Comparison of ENCODE assay signal across 8 cellular contexts in genomic region chr9:5557606-5558587, GRCh38. TPM values are rescaled to one million over a fixed set of nuclear protein-coding genes. Genes with fewer than 3 reads are reported as not detected.
DNase-seq lines count a peak whose midpoint lies in the region; ATAC-seq and FAIRE-seq lines count a peak whose summit lies in the region.

No MANE protein-coding gene starts in this region.

- no peaks in the 10 kb centered on the region for H3K27me3 Mint-ChIP-seq in activated CD4-positive, alpha-beta T cell treated with anti-CD3 and anti-CD28 coated beads, Interleukin-2, amount 10 ng/mL, durations not matched to agents 24 days and 14 days

- DNase-seq in GM18507 (ENCODE audit: extremely low spot score, insufficient read length, low read depth) (peak; percentile 17), globus pallidus (ENCODE audit: low spot score) (peak; percentile 16), retina (no peak), DMS153 (lab: John Stamatoyannopoulos, UW) (no peak), ecto neural progenitor cell (ENCODE audit: low spot score) (no peak)
- DNase-seq in activated CD4-positive, alpha-beta T cell treated with anti-CD3 and anti-CD28 coated beads, Interleukin-2, amount 10 ng/mL, durations not matched to agents 24 days and 14 days, result peak; percentile 91
- peak; percentile 38 for DNase-seq in stimulated activated naive CD8-positive, alpha-beta T cell treated with anti-CD3 and anti-CD28 coated beads, Interleukin-15, Interleukin-2, amounts not matched to agents 100 U/mL and 50 U/mL, for 24 hours

- peak; percentile 95 for FAIRE-seq in GM18507 (lab: Jason Lieb, UNC)

- H3K4me1 Mint-ChIP-seq in activated CD4-positive, alpha-beta T cell treated with anti-CD3 and anti-CD28 coated beads, Interleukin-2, amount 10 ng/mL, durations not matched to agents 24 days and 14 days, result peaks cover 39% of the 10 kb centered on the region

- peak overlapping the region; percentile 70 for H3K4me3 Mint-ChIP-seq in activated CD4-positive, alpha-beta T cell treated with anti-CD3 and anti-CD28 coated beads, Interleukin-2, amount 10 ng/mL, durations not matched to agents 24 days and 14 days

- H3K27ac Mint-ChIP-seq in activated CD4-positive, alpha-beta T cell treated with anti-CD3 and anti-CD28 coated beads, Interleukin-2, amount 10 ng/mL, durations not matched to agents 24 days and 14 days, result peak overlapping the region; percentile 94

- peaks cover 53% of the 10 kb centered on the region for H3K36me3 Mint-ChIP-seq in activated CD4-positive, alpha-beta T cell treated with anti-CD3 and anti-CD28 coated beads, Interleukin-2, amount 10 ng/mL, durations not matched to agents 24 days and 14 days (ENCODE audit: low read depth)

- ATAC-seq in HG03045 (IDR thresholded peaks at IDR 0.05; ENCODE audit: unreplicated experiment), result peak; percentile 66
- ATAC-seq in stimulated activated naive CD8-positive, alpha-beta T cell treated with anti-CD3 and anti-CD28 coated beads, Interleukin-15, Interleukin-2, amounts not matched to agents 100 U/mL and 50 U/mL, for 24 hours, result peak; percentile 78

- H3K9me3 Mint-ChIP-seq in activated CD4-positive, alpha-beta T cell treated with anti-CD3 and anti-CD28 coated beads, Interleukin-2, amount 10 ng/mL, durations not matched to agents 24 days and 14 days, result peaks cover 18% of the 10 kb centered on the region

- intact Hi-C loops in activated CD4-positive, alpha-beta T cell treated with anti-CD3 and anti-CD28 coated beads, Interleukin-2, amount 10 ng/mL, durations not matched to agents 24 days and 14 days (cut with micrococcal nuclease), result loop anchor here (1.0 to 2.0 kb wide), 2 partner anchors 17 to 25 kb away; no protein-coding TSS in a partner anchor

RNA-seq across cellular contexts. Expression of gene PDCD1LG2, which starts 47.6 kb away (rescaled TPM):
- 1.3 and 1.5 TPM in 2 replicates for total RNA-seq in activated CD4-positive, alpha-beta T cell treated with anti-CD3 and anti-CD28 coated beads, Interleukin-2, amount 10 ng/mL, durations not matched to agents 24 days and 14 days

Comparison
In these comparisons a context has a peak if more than half of its experiments do, and no peak if none do; other contexts are left out.
1. DNase-seq: peak in GM18507 (single experiment), activated CD4-positive, alpha-beta T cell treated with anti-CD3 and anti-CD28 coated beads, Interleukin-2, amount 10 ng/mL, durations not matched to agents 24 days and 14 days (single experiment), globus pallidus (single experiment) and stimulated activated naive CD8-positive, alpha-beta T cell treated with anti-CD3 and anti-CD28 coated beads, Interleukin-15, Interleukin-2, amounts not matched to agents 100 U/mL and 50 U/mL, for 24 hours (single experiment); none in retina (single experiment), DMS153 (single experiment) and ecto neural progenitor cell (single experiment).